In genomic region chr7:100705753-100706671, GRCh38 we compare ENCODE assay signal across 8 cellular contexts. TPM values are rescaled to one million over a fixed set of nuclear protein-coding genes. Genes with fewer than 3 reads are reported as not detected.
DNase-seq lines count a peak whose midpoint lies in the region; ATAC-seq and TF ChIP-seq lines count a peak whose summit lies in the region.

TSS of gene POP7 (plus strand) at chr7:100706121. CDS start at chr7:100706831, 710 bp downstream.

- peak; percentile 99 for DNase-seq in AG08395 (ENCODE audit: low spot score)
- DNase-seq in NCI-H345 (lab: John Stamatoyannopoulos, UW): peak; percentile 99
- DNase-seq in activated B cell treated with CpG ODN at 0.5 μM for 24 hours: peak; percentile 98
- peak; percentile 33 to 97 (median 91) for DNase-seq in caudate nucleus (lab: John Stamatoyannopoulos, UW)
- peak; percentile 97 to 98 (median 97) for DNase-seq in immature natural killer cell
- DNase-seq in spleen: peak; percentile 99

- WGBS in spleen, 5 donors: 0 to 1% (median 0%) methylated on average over 71 to 86 of the region's 86 CpGs

- intact Hi-C loops in activated B cell treated with CpG ODN at 0.5 μM for 24 hours (cut with micrococcal nuclease): loop anchor here (1.0 to 5.0 kb wide), 15 partner anchors 11 to 512 kb away; partner anchors contain the start of genes ACTL6B, FBXO24, GNB2 and LRCH4
- intact Hi-C loops in spleen (cut with DNase I; ENCODE audit: low total_unique reads): loop anchor here (10.0 kb wide), 3 partner anchors 149 to 349 kb away; partner anchors contain the start of genes SLC12A9 and TSC22D4

- H3K4me3 ChIP-seq in spleen: peak within 1 kb of the TSS; percentile 72 to 92 (median 82)

- H3K9me3 Mint-ChIP-seq in activated B cell treated with CpG ODN at 0.5 μM for 24 hours (no peaks in the 10 kb centered on the region), immature natural killer cell (no peaks in the 10 kb centered on the region)

- H3K9me3 ChIP-seq in spleen: no peaks in the 10 kb centered on the region

- peak within 1 kb of the TSS; percentile 93 for H3K4me3 Mint-ChIP-seq in activated B cell treated with CpG ODN at 0.5 μM for 24 hours
- H3K4me3 Mint-ChIP-seq in immature natural killer cell: peak within 1 kb of the TSS; percentile 95 to 97 (median 96)

- H3K27ac Mint-ChIP-seq in activated B cell treated with CpG ODN at 0.5 μM for 24 hours (peak within 1 kb of the TSS; percentile 88), immature natural killer cell (peak within 1 kb of the TSS; percentile 87 to 96 (median 94))

- in situ Hi-C loops in GM18951 (cut with MboI; ENCODE audit: low sequenced_read_pairs, unreplicated experiment): loop anchor here (10.0 kb wide), 1 partner anchor 149 kb away; the partner anchor contains the start of gene SLC12A9

- peak; percentile 87 for ATAC-seq in HG03196 (IDR thresholded peaks at IDR 0.05; ENCODE audit: unreplicated experiment)
- ATAC-seq in activated B cell treated with CpG ODN at 0.5 μM for 24 hours (ENCODE audit: low read depth): peak; percentile 94

- H3K36me3 ChIP-seq in spleen: peaks cover 0 to 19% (median 0%) of the 10 kb centered on the region in 6 donors

- H3K27me3 Mint-ChIP-seq in activated B cell treated with CpG ODN at 0.5 μM for 24 hours: no peaks in the 10 kb centered on the region
- peaks cover 0 to 5% (median 4%) of the 10 kb centered on the region in 3 donors for H3K27me3 Mint-ChIP-seq in immature natural killer cell (ENCODE audit: low read depth in 3 of 3)

- H3K36me3 Mint-ChIP-seq in activated B cell treated with CpG ODN at 0.5 μM for 24 hours (ENCODE audit: low read depth): peaks cover 12% of the 10 kb centered on the region
- peaks cover 0 to 5% (median 0%) of the 10 kb centered on the region in 3 donors for H3K36me3 Mint-ChIP-seq in immature natural killer cell

- H3K4me1 ChIP-seq in spleen: peaks cover 6 to 31% (median 26%) of the 10 kb centered on the region in 6 donors

- TF ChIP-seq CTCF in activated B cell treated with CpG ODN at 0.5 μM for 24 hours (IDR thresholded peaks at IDR 0.05) (no peak), spleen (IDR thresholded peaks at IDR 0.05 in 8 of 11, conservative IDR thresholded peaks at IDR 0.05 in 3 of 11) (no peak)

- peaks cover 16% of the 10 kb centered on the region for H3K4me1 Mint-ChIP-seq in activated B cell treated with CpG ODN at 0.5 μM for 24 hours
- H3K4me1 Mint-ChIP-seq in immature natural killer cell: peaks cover 14% of the 10 kb centered on the region in 2 donors

- TF ChIP-seq POLR2A in GM18951 (IDR thresholded peaks at IDR 0.05; ENCODE audit: extremely low read depth, insufficient read depth, insufficient read length): peak; percentile 86
- TF ChIP-seq POLR2A in spleen (IDR thresholded peaks at IDR 0.05): peak in 1 of 3 donors; percentile 10

- CTCF ChIA-PET in activated B cell treated with CpG ODN at 0.5 μM for 24 hours (lab: Charles Lee): interaction anchor here (0.8 to 4.0 kb wide), 21 partner anchors 12 to 353 kb away, joined by 3 to 79 read pairs (median 5); partner anchors contain the start of genes ACHE, FBXO24, GIGYF1 and LRCH4

- H3K27me3 ChIP-seq in spleen (replicated peaks in 1 of 7): no peaks in the 10 kb centered on the region

- peak within 1 kb of the TSS; percentile 96 for H3K27ac ChIP-seq in caudate nucleus (ENCODE audit: low read depth, low read length)
- H3K27ac ChIP-seq in spleen: peak within 1 kb of the TSS; percentile 90 to 98 (median 94)

- POLR2A ChIA-PET in activated B cell treated with CpG ODN at 0.5 μM for 24 hours (lab: Charles Lee): interaction anchor here (0.6 to 2.6 kb wide), 33 partner anchors 10 to 616 kb away, joined by 3 to 61 read pairs (median 5); partner anchors contain the start of genes FBXO24, GIGYF1, GNB2 and IFT22

RNA-seq across cellular contexts. Expression of gene POP7, which starts in this region (rescaled TPM):
- total RNA-seq in activated B cell treated with CpG ODN at 0.5 μM for 24 hours: 21.5 and 21.7 TPM in 2 replicates
- 10 to 100 TPM; 65.1 to 70.3 (median 67.0) TPM for polyA plus RNA-seq in immature natural killer cell
- total RNA-seq in spleen: 10 to 100 TPM; 14.9 to 22.8 (median 17.2) TPM
- 10 to 100 TPM; 30.6 to 39.1 (median 38.2) TPM for polyA plus RNA-seq in spleen

Comparison
In these comparisons a context has a peak if more than half of its experiments do, and no peak if none do; other contexts are left out.
1. Peak in every context shown above with its lines: DNase-seq, ATAC-seq, H3K4me3 ChIP-seq and H3K27ac ChIP-seq.